In the genomic region with DNA sequence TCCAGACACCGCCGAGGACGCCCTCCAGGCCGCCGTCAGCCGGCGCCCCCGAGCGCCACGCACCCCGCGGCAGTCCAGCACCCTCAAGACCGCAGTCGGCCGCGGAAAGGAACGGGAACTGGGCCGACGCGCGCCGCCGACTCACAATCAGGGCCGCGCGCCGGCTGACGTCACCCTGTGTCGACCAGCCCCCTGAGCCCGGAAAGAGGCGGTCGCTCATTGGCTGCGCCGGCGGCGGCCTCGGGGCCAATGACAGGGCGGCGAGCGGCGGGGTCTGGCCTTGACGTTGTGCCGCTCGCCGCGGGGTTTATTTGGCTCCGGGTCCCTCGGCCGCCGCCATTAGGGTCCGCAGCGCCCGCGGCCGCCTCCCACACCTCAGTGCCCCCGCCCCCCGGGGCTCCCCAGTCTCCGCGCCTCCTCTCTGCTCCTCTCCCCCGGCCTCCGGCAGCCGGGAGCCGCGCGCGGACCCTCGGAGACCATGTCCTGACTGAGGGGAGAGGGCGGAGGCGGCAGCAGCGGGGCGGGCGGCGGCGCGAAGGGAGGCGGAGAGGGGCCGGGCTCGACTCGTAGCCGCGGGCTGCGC, we compare ENCODE assay signal across 1 cellular context.
A peak's percentile ranks its signal among the peaks of the same experiment; 100 is the strongest.
TF ChIP-seq lines count a peak whose summit lies in the region.

No MANE protein-coding gene starts in this region.

TF ChIP-seq in K562, 482 proteins besides CTCF, POLR2A, EP300 and RAD21 (continued from another document and continues in another):
- TF ChIP-seq, protein P1, sequence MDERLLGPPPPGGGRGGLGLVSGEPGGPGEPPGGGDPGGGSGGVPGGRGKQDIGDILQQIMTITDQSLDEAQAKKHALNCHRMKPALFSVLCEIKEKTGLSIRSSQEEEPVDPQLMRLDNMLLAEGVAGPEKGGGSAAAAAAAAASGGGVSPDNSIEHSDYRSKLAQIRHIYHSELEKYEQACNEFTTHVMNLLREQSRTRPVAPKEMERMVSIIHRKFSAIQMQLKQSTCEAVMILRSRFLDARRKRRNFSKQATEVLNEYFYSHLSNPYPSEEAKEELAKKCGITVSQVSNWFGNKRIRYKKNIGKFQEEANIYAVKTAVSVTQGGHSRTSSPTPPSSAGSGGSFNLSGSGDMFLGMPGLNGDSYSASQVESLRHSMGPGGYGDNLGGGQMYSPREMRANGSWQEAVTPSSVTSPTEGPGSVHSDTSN (CRISPR knock-in tag; IDR thresholded peaks at IDR 0.05; ENCODE audit: low read depth) = no peak
- TF ChIP-seq, protein P1 (tag; conservative IDR thresholded peaks at IDR 0.05; ENCODE audit: low read depth) = no peak
- TF ChIP-seq, protein P2, sequence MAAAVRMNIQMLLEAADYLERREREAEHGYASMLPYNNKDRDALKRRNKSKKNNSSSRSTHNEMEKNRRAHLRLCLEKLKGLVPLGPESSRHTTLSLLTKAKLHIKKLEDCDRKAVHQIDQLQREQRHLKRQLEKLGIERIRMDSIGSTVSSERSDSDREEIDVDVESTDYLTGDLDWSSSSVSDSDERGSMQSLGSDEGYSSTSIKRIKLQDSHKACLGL (CRISPR knock-in tag; IDR thresholded peaks at IDR 0.05; ENCODE audit: borderline replicate concordance, poor library complexity, severe bottlenecking) = no peak
- no peak for TF ChIP-seq ZNF174 (CRISPR knock-in tag; IDR thresholded peaks at IDR 0.05)
- TF ChIP-seq ZNF668 (CRISPR knock-in tag; IDR thresholded peaks at IDR 0.05) = no peak
- TF ChIP-seq SP2 (IDR thresholded peaks at IDR 0.05; ENCODE audit: extremely low read depth, low read depth, low read length, poor library complexity, severe bottlenecking) = no peak
- no peak for TF ChIP-seq ZNF830 (CRISPR knock-in tag; IDR thresholded peaks at IDR 0.05)
- TF ChIP-seq, protein P3, sequence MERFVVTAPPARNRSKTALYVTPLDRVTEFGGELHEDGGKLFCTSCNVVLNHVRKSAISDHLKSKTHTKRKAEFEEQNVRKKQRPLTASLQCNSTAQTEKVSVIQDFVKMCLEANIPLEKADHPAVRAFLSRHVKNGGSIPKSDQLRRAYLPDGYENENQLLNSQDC (CRISPR knock-in tag; IDR thresholded peaks at IDR 0.05) = 0 out of 2 replicates have a peak, but pooled peaks have one; percentile 17
- no peak for TF ChIP-seq DDX20 (tag; IDR thresholded peaks at IDR 0.05; ENCODE audit: low read depth)
- no peak for TF ChIP-seq TEAD4 (IDR thresholded peaks at IDR 0.05; ENCODE audit: low read length)
- TF ChIP-seq TEAD4 (CRISPR knock-in tag; IDR thresholded peaks at IDR 0.05; ENCODE audit: borderline replicate concordance) = no peak
- no peak for TF ChIP-seq NFE2L1 (tag; IDR thresholded peaks at IDR 0.05; ENCODE audit: borderline replicate concordance, low read depth)
- TF ChIP-seq ZNF57 (CRISPR knock-in tag; IDR thresholded peaks at IDR 0.05) = no peak
- TF ChIP-seq ZBTB9 (CRISPR knock-in tag; IDR thresholded peaks at IDR 0.05) = no peak
- no peak for TF ChIP-seq MLX (CRISPR knock-in tag; conservative IDR thresholded peaks at IDR 0.05)
- TF ChIP-seq, protein P4, sequence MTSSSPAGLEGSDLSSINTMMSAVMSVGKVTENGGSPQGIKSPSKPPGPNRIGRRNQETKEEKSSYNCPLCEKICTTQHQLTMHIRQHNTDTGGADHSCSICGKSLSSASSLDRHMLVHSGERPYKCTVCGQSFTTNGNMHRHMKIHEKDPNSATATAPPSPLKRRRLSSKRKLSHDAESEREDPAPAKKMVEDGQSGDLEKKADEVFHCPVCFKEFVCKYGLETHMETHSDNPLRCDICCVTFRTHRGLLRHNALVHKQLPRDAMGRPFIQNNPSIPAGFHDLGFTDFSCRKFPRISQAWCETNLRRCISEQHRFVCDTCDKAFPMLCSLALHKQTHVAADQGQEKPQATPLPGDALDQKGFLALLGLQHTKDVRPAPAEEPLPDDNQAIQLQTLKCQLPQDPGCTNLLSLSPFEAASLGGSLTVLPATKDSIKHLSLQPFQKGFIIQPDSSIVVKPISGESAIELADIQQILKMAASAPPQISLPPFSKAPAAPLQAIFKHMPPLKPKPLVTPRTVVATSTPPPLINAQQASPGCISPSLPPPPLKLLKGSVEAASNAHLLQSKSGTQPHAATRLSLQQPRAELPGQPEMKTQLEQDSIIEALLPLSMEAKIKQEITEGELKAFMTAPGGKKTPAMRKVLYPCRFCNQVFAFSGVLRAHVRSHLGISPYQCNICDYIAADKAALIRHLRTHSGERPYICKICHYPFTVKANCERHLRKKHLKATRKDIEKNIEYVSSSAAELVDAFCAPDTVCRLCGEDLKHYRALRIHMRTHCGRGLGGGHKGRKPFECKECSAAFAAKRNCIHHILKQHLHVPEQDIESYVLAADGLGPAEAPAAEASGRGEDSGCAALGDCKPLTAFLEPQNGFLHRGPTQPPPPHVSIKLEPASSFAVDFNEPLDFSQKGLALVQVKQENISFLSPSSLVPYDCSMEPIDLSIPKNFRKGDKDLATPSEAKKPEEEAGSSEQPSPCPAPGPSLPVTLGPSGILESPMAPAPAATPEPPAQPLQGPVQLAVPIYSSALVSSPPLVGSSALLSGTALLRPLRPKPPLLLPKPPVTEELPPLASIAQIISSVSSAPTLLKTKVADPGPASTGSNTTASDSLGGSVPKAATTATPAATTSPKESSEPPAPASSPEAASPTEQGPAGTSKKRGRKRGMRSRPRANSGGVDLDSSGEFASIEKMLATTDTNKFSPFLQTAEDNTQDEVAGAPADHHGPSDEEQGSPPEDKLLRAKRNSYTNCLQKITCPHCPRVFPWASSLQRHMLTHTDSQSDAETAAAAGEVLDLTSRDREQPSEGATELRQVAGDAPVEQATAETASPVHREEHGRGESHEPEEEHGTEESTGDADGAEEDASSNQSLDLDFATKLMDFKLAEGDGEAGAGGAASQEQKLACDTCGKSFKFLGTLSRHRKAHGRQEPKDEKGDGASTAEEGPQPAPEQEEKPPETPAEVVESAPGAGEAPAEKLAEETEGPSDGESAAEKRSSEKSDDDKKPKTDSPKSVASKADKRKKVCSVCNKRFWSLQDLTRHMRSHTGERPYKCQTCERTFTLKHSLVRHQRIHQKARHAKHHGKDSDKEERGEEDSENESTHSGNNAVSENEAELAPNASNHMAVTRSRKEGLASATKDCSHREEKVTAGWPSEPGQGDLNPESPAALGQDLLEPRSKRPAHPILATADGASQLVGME (CRISPR knock-in tag; IDR thresholded peaks at IDR 0.05) = no peak
- no peak for TF ChIP-seq ELF1 (tag; IDR thresholded peaks at IDR 0.05)
- no peak for TF ChIP-seq ZBTB49 (CRISPR knock-in tag; IDR thresholded peaks at IDR 0.05; ENCODE audit: borderline replicate concordance)
- TF ChIP-seq, protein P5, sequence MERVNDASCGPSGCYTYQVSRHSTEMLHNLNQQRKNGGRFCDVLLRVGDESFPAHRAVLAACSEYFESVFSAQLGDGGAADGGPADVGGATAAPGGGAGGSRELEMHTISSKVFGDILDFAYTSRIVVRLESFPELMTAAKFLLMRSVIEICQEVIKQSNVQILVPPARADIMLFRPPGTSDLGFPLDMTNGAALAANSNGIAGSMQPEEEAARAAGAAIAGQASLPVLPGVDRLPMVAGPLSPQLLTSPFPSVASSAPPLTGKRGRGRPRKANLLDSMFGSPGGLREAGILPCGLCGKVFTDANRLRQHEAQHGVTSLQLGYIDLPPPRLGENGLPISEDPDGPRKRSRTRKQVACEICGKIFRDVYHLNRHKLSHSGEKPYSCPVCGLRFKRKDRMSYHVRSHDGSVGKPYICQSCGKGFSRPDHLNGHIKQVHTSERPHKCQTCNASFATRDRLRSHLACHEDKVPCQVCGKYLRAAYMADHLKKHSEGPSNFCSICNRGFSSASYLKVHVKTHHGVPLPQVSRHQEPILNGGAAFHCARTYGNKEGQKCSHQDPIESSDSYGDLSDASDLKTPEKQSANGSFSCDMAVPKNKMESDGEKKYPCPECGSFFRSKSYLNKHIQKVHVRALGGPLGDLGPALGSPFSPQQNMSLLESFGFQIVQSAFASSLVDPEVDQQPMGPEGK (CRISPR knock-in tag; IDR thresholded peaks at IDR 0.05; ENCODE audit: borderline replicate concordance) = no peak
- TF ChIP-seq ZNF3 (CRISPR knock-in tag; IDR thresholded peaks at IDR 0.05) = no peak
- no peak for TF ChIP-seq HDAC8 (tag; IDR thresholded peaks at IDR 0.05)
- peak; percentile 61 for TF ChIP-seq ETS1 (conservative IDR thresholded peaks at IDR 0.05; ENCODE audit: control insufficient read depth, low read depth, low read length)
- no peak for TF ChIP-seq BRD4 (IDR thresholded peaks at IDR 0.05)
- TF ChIP-seq, protein P6, sequence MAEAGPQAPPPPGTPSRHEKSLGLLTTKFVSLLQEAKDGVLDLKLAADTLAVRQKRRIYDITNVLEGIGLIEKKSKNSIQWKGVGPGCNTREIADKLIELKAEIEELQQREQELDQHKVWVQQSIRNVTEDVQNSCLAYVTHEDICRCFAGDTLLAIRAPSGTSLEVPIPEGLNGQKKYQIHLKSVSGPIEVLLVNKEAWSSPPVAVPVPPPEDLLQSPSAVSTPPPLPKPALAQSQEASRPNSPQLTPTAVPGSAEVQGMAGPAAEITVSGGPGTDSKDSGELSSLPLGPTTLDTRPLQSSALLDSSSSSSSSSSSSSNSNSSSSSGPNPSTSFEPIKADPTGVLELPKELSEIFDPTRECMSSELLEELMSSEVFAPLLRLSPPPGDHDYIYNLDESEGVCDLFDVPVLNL (CRISPR knock-in tag; IDR thresholded peaks at IDR 0.05; ENCODE audit: low read depth) = no peak
- TF ChIP-seq CHD4 (IDR thresholded peaks at IDR 0.05; ENCODE audit: insufficient read depth, insufficient replicate concordance, low read depth, low read length, poor library complexity, severe bottlenecking) = no peak
- TF ChIP-seq KAT2B (IDR thresholded peaks at IDR 0.05; ENCODE audit: low read depth, low read length) = no peak
- peak; percentile 72 for TF ChIP-seq RBM22 (IDR thresholded peaks at IDR 0.05; ENCODE audit: low read depth, low read length, poor library complexity, severe bottlenecking)
- no peak for TF ChIP-seq ZNF263 (CRISPR knock-in tag; IDR thresholded peaks at IDR 0.05; ENCODE audit: borderline replicate concordance)
- TF ChIP-seq CBX2 (IDR thresholded peaks at IDR 0.05; ENCODE audit: insufficient read depth, low read length, poor library complexity, severe bottlenecking) = no peak
- TF ChIP-seq ZHX1 (conservative IDR thresholded peaks at IDR 0.05; ENCODE audit: low read length) = no peak
- TF ChIP-seq ZEB2 (IDR thresholded peaks at IDR 0.05) = no peak
- TF ChIP-seq ZNF134 (CRISPR knock-in tag; conservative IDR thresholded peaks at IDR 0.05) = no peak
